Comparison of ENCODE assay signal across 15 cellular contexts in genomic region chr3:15713364-15713763, GRCh38.
A peak's percentile ranks its signal among the peaks of the same experiment; 100 is the strongest.
DNase-seq lines count a peak whose midpoint lies in the region; ATAC-seq, FAIRE-seq and TF ChIP-seq lines count a peak whose summit lies in the region.
"Had no signal": no experiment of that assay in that cellular context is flagged by ENCODE, and none has a peak within 500 bp of the region (broad histone marks: within the 10 kb centered on the region; RNA-seq: fewer than 3 reads in every experiment).

No MANE protein-coding gene starts in this region.

- FAIRE-seq in K562 (lab: Jason Lieb, UNC), result no peak
- FAIRE-seq: H54 had no signal

- TF ChIP-seq POLR2A in K562 (conservative IDR thresholded peaks at IDR 0.05), result no peak

- no peak for TF ChIP-seq EP300 in K562 (IDR thresholded peaks at IDR 0.05; ENCODE audit: low read length)

- 87% methylated on average over 5 of the region's 5 CpGs for whole genome bisulfite sequencing in K562 (ENCODE audit: insufficient coverage, low coverage, missing lambda C conversion rate)

- TF ChIP-seq CTCF in K562 (IDR thresholded peaks at IDR 0.05 in 2 of 3, conservative IDR thresholded peaks at IDR 0.05 in 1 of 3; ENCODE audit: insufficient read depth in 2 of 3, low read depth in 1 of 3, low read length in 3 of 3), result no peak

- no peak for TF ChIP-seq RAD21 in K562 (CRISPR knock-in tag; conservative IDR thresholded peaks at IDR 0.05 in 1 of 2, IDR thresholded peaks at IDR 0.05 in 1 of 2)

- BruUV-seq in K562 (replicated peaks; lab: Mats Ljungman, UMichigan), result no TSS peak

- no peaks in the 10 kb centered on the region for H4K20me1 ChIP-seq in K562 (replicated peaks; ENCODE audit: control insufficient read depth, insufficient read depth, low read length)

- intact Hi-C loops in left ventricle myocardium superior (cut with micrococcal nuclease) (no loop called here), left cardiac atrium (cut with DNase I) (no loop called here), K562 (cut with micrococcal nuclease) (no loop called here)

- DNase-seq in left ventricle myocardium superior (no peak), left cardiac atrium (no peak), K562 (ENCODE audit: extremely low read depth in 1 of 4, low spot score in 3 of 4) (no peak)
- no peak for DNase-seq in activated CD4-positive, CD25-positive, alpha-beta regulatory T cell treated with anti-CD3 and anti-CD28 coated beads, Interleukin-2, amount 50 U/mL, for 72 hours
- DNase-seq: BE2C; CD4-positive, alpha-beta memory T cell; DMS79; GM23248 had no signal

- H3K27me3 ChIP-seq in K562 (ENCODE audit: control insufficient read depth in 2 of 2, insufficient read depth in 2 of 2, low read length in 2 of 2), result no peaks in the 10 kb centered on the region
- H3K27me3 ChIP-seq: BE2C had no signal

- H3K9ac ChIP-seq in K562 (ENCODE audit: insufficient read depth in 1 of 2, low read depth in 2 of 2, low read length in 2 of 2), result no peak overlapping the region
- H3K9ac ChIP-seq: GM23248, KMS-11 had no signal

- no peak overlapping the region for H2AFZ ChIP-seq in K562 (ENCODE audit: low read depth, low read length)
- H2AFZ ChIP-seq: GM23248 had no signal

- H3K9me3 ChIP-seq in K562 (replicated peaks; ENCODE audit: control insufficient read depth, insufficient read depth, low read depth, low read length), result no peaks in the 10 kb centered on the region
- H3K9me3 ChIP-seq: BE2C had no signal

- POLR2A ChIA-PET in K562 (lab: Yijun Ruan, JAX), result interaction anchor here (1.0 kb wide), 1 partner anchor 10 kb away, joined by 3 read pairs; no protein-coding TSS in a partner anchor

- no peaks in the 10 kb centered on the region for H3K9me1 ChIP-seq in K562 (ENCODE audit: control insufficient read depth, insufficient read depth, low read length)

- ATAC-seq in left ventricle myocardium superior, result peak; percentile 38
- no peak for ATAC-seq in left cardiac atrium
- ATAC-seq in GM18868 (IDR thresholded peaks at IDR 0.05; ENCODE audit: unreplicated experiment), result peak; percentile 88
- ATAC-seq in K562, result no peak
- ATAC-seq in GM18502 (IDR thresholded peaks at IDR 0.05; ENCODE audit: poor library complexity, unreplicated experiment), result no peak
- no peak for ATAC-seq in HG03378 (IDR thresholded peaks at IDR 0.05; ENCODE audit: unreplicated experiment)
- ATAC-seq: HCT116 had no signal

- CTCF ChIA-PET in K562 (lab: Yijun Ruan, JAX; ENCODE audit: low intra/inter-chr PET ratio), result no interaction called here

- H3K27ac ChIP-seq in K562 (ENCODE audit: extremely low read depth, low read depth, low read length), result no peak overlapping the region
- H3K27ac ChIP-seq: C4-2B, GM23248, KMS-11 had no signal

- H3K79me2 ChIP-seq in K562 (ENCODE audit: control insufficient read depth, insufficient read depth, low read length), result no peaks in the 10 kb centered on the region

- no peaks in the 10 kb centered on the region for H3K4me1 ChIP-seq in K562 (replicated peaks in 1 of 2; ENCODE audit: control insufficient read depth in 2 of 2, insufficient read depth in 2 of 2, low read length in 2 of 2)
- H3K4me1 ChIP-seq: BE2C had no signal

- H3K36me3 ChIP-seq in K562 (ENCODE audit: control insufficient read depth, insufficient read depth, low read length), result peaks cover 43% of the 10 kb centered on the region; the same call in 2 of the 3 replicates
- H3K36me3 ChIP-seq: BE2C had no signal

- no peak overlapping the region for H3K4me3 ChIP-seq in K562
- H3K4me3 ChIP-seq: GM23248 had no signal

- no peak overlapping the region for H3K4me2 ChIP-seq in K562 (ENCODE audit: insufficient read depth, low read length)
- H3K4me2 ChIP-seq: KMS-11 had no signal

- in situ Hi-C loops in K562 (cut with MboI), result no loop called here

TF ChIP-seq in K562, 482 proteins besides CTCF, POLR2A, EP300 and RAD21:
- TF ChIP-seq NR2F6 (CRISPR knock-in tag; IDR thresholded peaks at IDR 0.05) (no peak), ZNF316 (IDR thresholded peaks at IDR 0.05) (peak; percentile 23; the same call in 1 of the 2 replicates)

Comparison
In these comparisons a context has a peak if more than half of its experiments do, and no peak if none do; other contexts are left out.
1. ATAC-seq: peak in left ventricle myocardium superior (single experiment) and GM18868 (single experiment); none in left cardiac atrium (0 of 2), K562 (single experiment), GM18502 (single experiment) and HG03378 (single experiment).